ENCODE assay signal across 11 cellular contexts in the genomic region with DNA sequence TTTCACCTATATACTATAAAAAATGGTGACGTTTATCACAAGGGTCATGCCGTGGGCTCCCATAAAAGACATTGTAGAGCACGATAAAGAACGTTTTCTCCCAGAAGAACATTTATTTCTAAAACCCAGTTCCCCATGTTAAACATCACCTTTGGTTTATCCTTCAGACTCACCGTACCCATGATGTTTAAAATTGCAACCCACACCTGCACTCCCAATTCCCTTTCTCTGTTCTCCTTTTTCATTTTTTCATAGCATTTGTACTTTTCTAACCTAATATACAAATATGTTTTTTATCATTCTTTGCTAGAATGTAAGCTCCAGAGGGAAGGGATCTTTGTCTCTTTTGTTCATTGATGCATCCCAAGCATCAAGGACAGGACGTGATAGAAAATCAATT. TPM values are rescaled to one million over a fixed set of nuclear protein-coding genes. Genes with fewer than 3 reads are reported as not detected.
DNase-seq lines count a peak whose midpoint lies in the region; ATAC-seq and TF ChIP-seq lines count a peak whose summit lies in the region.
"Had no signal": no experiment of that assay in that cellular context is flagged by ENCODE, and none has a peak within 500 bp of the region (broad histone marks: within the 10 kb centered on the region; RNA-seq: fewer than 3 reads in every experiment).

No MANE protein-coding gene starts in this region.

- peak overlapping the region; percentile 91 for H3K4me3 ChIP-seq in CD4-positive, CD25-positive, alpha-beta regulatory T cell (ENCODE audit: low read depth, low read length)
- peak overlapping the region; percentile 88 for H3K4me3 ChIP-seq in DOHH2 (ENCODE audit: low read length)

- H3K27ac ChIP-seq in CD4-positive, CD25-positive, alpha-beta regulatory T cell (ENCODE audit: insufficient read depth, low read length, poor library complexity, severe bottlenecking): no peak overlapping the region
- peak overlapping the region; percentile 82 for H3K27ac ChIP-seq in DOHH2 (ENCODE audit: low read depth, low read length)

- peak overlapping the region; percentile 99 for H3K27ac Mint-ChIP-seq in CD4-positive, CD25-positive, alpha-beta regulatory T cell
- no peak overlapping the region for H3K27ac Mint-ChIP-seq in activated CD8-positive, alpha-beta T cell treated with anti-CD3 and anti-CD28 coated beads for 36 hours
- H3K27ac Mint-ChIP-seq in mesothelial cell of epicardium: peak overlapping the region; percentile 96

- H3K36me3 ChIP-seq in CD4-positive, CD25-positive, alpha-beta regulatory T cell (ENCODE audit: control insufficient read depth, insufficient read depth, low read length): no peaks in the 10 kb centered on the region
- no peaks in the 10 kb centered on the region for H3K36me3 ChIP-seq in DOHH2 (ENCODE audit: control insufficient read depth, low read length)

- peaks cover 63% of the 10 kb centered on the region for H3K79me2 ChIP-seq in DOHH2 (ENCODE audit: control insufficient read depth, low read length)

- POLR2A ChIA-PET in activated CD8-positive, alpha-beta T cell treated with anti-CD3 and anti-CD28 coated beads for 36 hours (lab: Charles Lee): interaction anchor here (0.8 kb wide), 1 partner anchor 26 kb away, joined by 5 read pairs; no protein-coding TSS in a partner anchor

- ATAC-seq in CD4-positive, CD25-positive, alpha-beta regulatory T cell (ENCODE audit: low read depth in 2 of 2): no peak
- ATAC-seq in activated CD8-positive, alpha-beta T cell treated with anti-CD3 and anti-CD28 coated beads for 36 hours: no peak
- ATAC-seq: SK-N-SH treated with all-trans-retinoic acid at 6 μM for 48 hours; stimulated activated naive CD8-positive, alpha-beta T cell treated with anti-CD3 and anti-CD28 coated beads, Interleukin-15, Interleukin-2, amounts not matched to agents 100 U/mL and 50 U/mL, for 24 hours had no signal

- peaks cover 17% of the 10 kb centered on the region for H3F3A ChIP-seq in DOHH2 (ENCODE audit: control insufficient read depth, insufficient read depth)

- peak overlapping the region; percentile 93 for H3K4me2 ChIP-seq in DOHH2 (ENCODE audit: low read length)

- intact Hi-C loops in activated CD8-positive, alpha-beta T cell treated with anti-CD3 and anti-CD28 coated beads for 36 hours (cut with micrococcal nuclease): no loop called here

- peaks cover 13% of the 10 kb centered on the region for H3K27me3 Mint-ChIP-seq in CD4-positive, CD25-positive, alpha-beta regulatory T cell
- no peaks in the 10 kb centered on the region for H3K27me3 Mint-ChIP-seq in activated CD8-positive, alpha-beta T cell treated with anti-CD3 and anti-CD28 coated beads for 36 hours
- H3K27me3 Mint-ChIP-seq in mesothelial cell of epicardium (ENCODE audit: low read depth): no peaks in the 10 kb centered on the region

- H3K9me2 ChIP-seq in DOHH2 (replicated peaks; ENCODE audit: control insufficient read depth, low read length): no peaks in the 10 kb centered on the region

- H3K4me1 ChIP-seq in CD4-positive, CD25-positive, alpha-beta regulatory T cell (ENCODE audit: control insufficient read depth, insufficient read depth, low read length, poor library complexity, severe bottlenecking): peaks cover 36% of the 10 kb centered on the region
- peaks cover 71% of the 10 kb centered on the region for H3K4me1 ChIP-seq in DOHH2 (ENCODE audit: control insufficient read depth, low read length)

- H3K9me3 Mint-ChIP-seq in CD4-positive, CD25-positive, alpha-beta regulatory T cell: peaks cover 0 to 5% (median 0%) of the 10 kb centered on the region in 7 donors
- no peaks in the 10 kb centered on the region for H3K9me3 Mint-ChIP-seq in activated CD8-positive, alpha-beta T cell treated with anti-CD3 and anti-CD28 coated beads for 36 hours
- no peaks in the 10 kb centered on the region for H3K9me3 Mint-ChIP-seq in mesothelial cell of epicardium

- no peak for TF ChIP-seq CTCF in DOHH2 (IDR thresholded peaks at IDR 0.05; ENCODE audit: low read depth, low read length, poor library complexity, severe bottlenecking)
- TF ChIP-seq CTCF in activated CD8-positive, alpha-beta T cell treated with anti-CD3 and anti-CD28 coated beads for 36 hours (IDR thresholded peaks at IDR 0.05): no peak
- no peak for TF ChIP-seq CTCF in mesothelial cell of epicardium (IDR thresholded peaks at IDR 0.05; ENCODE audit: unreplicated experiment)

- H3K9me3 ChIP-seq in CD4-positive, CD25-positive, alpha-beta regulatory T cell (ENCODE audit: control insufficient read depth in 2 of 2, low read length in 2 of 2): no peaks in the 10 kb centered on the region
- H3K9me3 ChIP-seq in DOHH2 (ENCODE audit: control insufficient read depth, insufficient read depth, low read length): no peaks in the 10 kb centered on the region

- H3K4me3 Mint-ChIP-seq in CD4-positive, CD25-positive, alpha-beta regulatory T cell: peak overlapping the region in 3 of 4 donors; percentile 76 to 99 (median 97)
- peak overlapping the region; percentile 90 for H3K4me3 Mint-ChIP-seq in activated CD8-positive, alpha-beta T cell treated with anti-CD3 and anti-CD28 coated beads for 36 hours
- H3K4me3 Mint-ChIP-seq in mesothelial cell of epicardium: no peak overlapping the region

- H4K20me1 ChIP-seq in DOHH2 (ENCODE audit: control insufficient read depth, insufficient read depth, low read depth, low read length): no peaks in the 10 kb centered on the region

- H3K4me1 Mint-ChIP-seq in CD4-positive, CD25-positive, alpha-beta regulatory T cell: peaks cover 30 to 41% (median 36%) of the 10 kb centered on the region in 4 donors
- peaks cover 15% of the 10 kb centered on the region for H3K4me1 Mint-ChIP-seq in activated CD8-positive, alpha-beta T cell treated with anti-CD3 and anti-CD28 coated beads for 36 hours (ENCODE audit: low read depth)
- H3K4me1 Mint-ChIP-seq in mesothelial cell of epicardium: peaks cover 23% of the 10 kb centered on the region

- H3K27me3 ChIP-seq in CD4-positive, CD25-positive, alpha-beta regulatory T cell (ENCODE audit: control insufficient read depth, insufficient read depth, low read length): no peaks in the 10 kb centered on the region
- H3K27me3 ChIP-seq in DOHH2 (ENCODE audit: control insufficient read depth, low read length): no peaks in the 10 kb centered on the region

- H3K36me3 Mint-ChIP-seq in CD4-positive, CD25-positive, alpha-beta regulatory T cell: no peaks in the 10 kb centered on the region
- no peaks in the 10 kb centered on the region for H3K36me3 Mint-ChIP-seq in activated CD8-positive, alpha-beta T cell treated with anti-CD3 and anti-CD28 coated beads for 36 hours (ENCODE audit: low read depth)
- H3K36me3 Mint-ChIP-seq in mesothelial cell of epicardium: no peaks in the 10 kb centered on the region

- DNase-seq in CD4-positive, CD25-positive, alpha-beta regulatory T cell: no peak
- no peak for DNase-seq in activated CD8-positive, alpha-beta T cell treated with anti-CD3 and anti-CD28 coated beads for 36 hours
- DNase-seq in mesothelial cell of epicardium (ENCODE audit: low spot score in 2 of 2, unreplicated experiment in 2 of 2) (no peak), NCI-H2081 (lab: John Stamatoyannopoulos, UW) (no peak), globus pallidus (ENCODE audit: low spot score) (no peak), dermis blood vessel endothelial cell (no peak)
- DNase-seq: left colon; NCI-H2171; stimulated activated naive CD8-positive, alpha-beta T cell treated with anti-CD3 and anti-CD28 coated beads, Interleukin-15, Interleukin-2, amounts not matched to agents 100 U/mL and 50 U/mL, for 24 hours had no signal

- CTCF ChIA-PET in activated CD8-positive, alpha-beta T cell treated with anti-CD3 and anti-CD28 coated beads for 36 hours (lab: Charles Lee): interaction anchor here (1.0 to 1.6 kb wide), 4 partner anchors 49 to 436 kb away, joined by 3 to 5 read pairs (median 4); partner anchors contain the start of gene MED4

RNA-seq across cellular contexts. Expression of gene RCBTB2, which starts 2.0 kb away (rescaled TPM):
- 21.8 TPM for total RNA-seq in CD4-positive, CD25-positive, alpha-beta regulatory T cell
- polyA plus RNA-seq in CD4-positive, CD25-positive, alpha-beta regulatory T cell: 10 to 100 TPM; 24.3 to 32.5 (median 27.3) TPM
- total RNA-seq in activated CD8-positive, alpha-beta T cell treated with anti-CD3 and anti-CD28 coated beads for 36 hours: 1 to 10 TPM; 1.6 to 2.2 TPM
- total RNA-seq in mesothelial cell of epicardium (20.3 to 21.6 TPM (median 20.6 TPM) in 3 replicates), dermis blood vessel endothelial cell (19.3 and 24.8 TPM in 2 replicates)
